Comparison of ENCODE assay signal across 18 cellular contexts in genomic region chr5:43014522-43014921, GRCh38.
"Had no signal": no experiment of that assay in that cellular context is flagged by ENCODE, and none has a peak within 500 bp of the region (broad histone marks: within the 10 kb centered on the region; RNA-seq: fewer than 3 reads in every experiment).

No MANE protein-coding gene starts in this region.

- DNase-seq: activated CD4-positive, CD25-positive, alpha-beta regulatory T cell treated with anti-CD3 and anti-CD28 coated beads, Interleukin-2, amount 50 U/mL, for 72 hours; activated CD8-positive, alpha-beta memory T cell treated with anti-CD3 and anti-CD28 coated beads for 24 hours; activated CD8-positive, alpha-beta memory T cell treated with anti-CD3 and anti-CD28 coated beads, Interleukin-2, amount 50 U/mL, for 48 hours; activated effector memory CD4-positive, alpha-beta T cell treated with Interleukin-2 at 50 U/mL for 16 hours; activated naive CD4-positive, alpha-beta T cell treated with anti-CD3 and anti-CD28 coated beads, Interleukin-2, amount 10 ng/mL, durations not matched to agents 7 days and 5 days; activated T-cell treated with anti-CD3 and anti-CD28 coated beads, Interleukin-2, amount 50 U/mL, for 48 hours; dermis blood vessel endothelial cell; left ventricle myocardium superior; mucosa of descending colon; naive B cell; nucleus accumbens; stimulated activated CD4-positive, alpha-beta T cell treated with anti-CD3 and anti-CD28 coated beads, Interleukin-4, amount 100 ng/mL, for 24 hours; testis had no signal

- H3K9me3 Mint-ChIP-seq: activated naive CD4-positive, alpha-beta T cell treated with anti-CD3 and anti-CD28 coated beads, Interleukin-2, amount 10 ng/mL, durations not matched to agents 7 days and 5 days; memory B cell; stimulated activated effector memory CD8-positive, alpha-beta T cell treated with anti-CD3 and anti-CD28 coated beads, Interleukin-12 subunit alpha, Interleukin-12 subunit beta, amount 100 ng/mL, for 72 hours; type B pancreatic cell had no signal

- ATAC-seq: left ventricle myocardium superior; mucosa of descending colon; sciatic nerve; stimulated activated effector memory CD8-positive, alpha-beta T cell treated with anti-CD3 and anti-CD28 coated beads, Interleukin-12 subunit alpha, Interleukin-12 subunit beta, amount 100 ng/mL, for 72 hours had no signal

- H3K4me2 ChIP-seq: smooth muscle cell had no signal

- H3K36me3 Mint-ChIP-seq: type B pancreatic cell had no signal

- H3K27ac Mint-ChIP-seq: memory B cell; stimulated activated effector memory CD8-positive, alpha-beta T cell treated with anti-CD3 and anti-CD28 coated beads, Interleukin-12 subunit alpha, Interleukin-12 subunit beta, amount 100 ng/mL, for 72 hours; type B pancreatic cell had no signal

- H3K4me3 ChIP-seq: mucosa of descending colon, smooth muscle cell, testis had no signal

- H3K9me3 ChIP-seq: mucosa of descending colon, testis had no signal

- H3K27me3 Mint-ChIP-seq: activated naive CD4-positive, alpha-beta T cell treated with anti-CD3 and anti-CD28 coated beads, Interleukin-2, amount 10 ng/mL, durations not matched to agents 7 days and 5 days; memory B cell; naive B cell had no signal

- H3K27me3 ChIP-seq: testis had no signal

- H3K4me3 Mint-ChIP-seq: memory B cell; stimulated activated effector memory CD8-positive, alpha-beta T cell treated with anti-CD3 and anti-CD28 coated beads, Interleukin-12 subunit alpha, Interleukin-12 subunit beta, amount 100 ng/mL, for 72 hours; type B pancreatic cell had no signal

- H3K27ac ChIP-seq: testis had no signal
